18 cellular contexts compared by ENCODE assay signal in genomic region chr1:241821363-241821762, GRCh38. TPM values are rescaled to one million over a fixed set of nuclear protein-coding genes. Genes with fewer than 3 reads are reported as not detected.
DNase-seq lines count a peak whose midpoint lies in the region; ATAC-seq, FAIRE-seq and TF ChIP-seq lines count a peak whose summit lies in the region.
"Had no signal": no experiment of that assay in that cellular context is flagged by ENCODE, and none has a peak within 500 bp of the region (broad histone marks: within the 10 kb centered on the region; RNA-seq: fewer than 3 reads in every experiment).

No MANE protein-coding gene starts in this region.

- H3K36me3 ChIP-seq in bronchial epithelial cell (ENCODE audit: control insufficient read depth, insufficient read depth, low read length) (no peaks in the 10 kb centered on the region), upper lobe of left lung (no peaks in the 10 kb centered on the region)
- H3K36me3 ChIP-seq: adrenal gland, MG63, pancreas, SJSA1 had no signal

- TF ChIP-seq EP300 in upper lobe of left lung (IDR thresholded peaks at IDR 0.05) = no peak

- no peaks in the 10 kb centered on the region for H3K4me1 ChIP-seq in upper lobe of left lung
- H3K4me1 ChIP-seq: adrenal gland, pancreas had no signal

- H3K4me3 ChIP-seq in bronchial epithelial cell (ENCODE audit: low read depth, low read length) = no peak overlapping the region
- no peak overlapping the region for H3K4me3 ChIP-seq in upper lobe of left lung
- H3K4me3 ChIP-seq: adrenal gland, MG63, pancreas, SJSA1 had no signal

- 85 to 87% methylated on average over 4 of the region's 4 CpGs for WGBS in upper lobe of left lung, 2 donors

- DNase-seq in EH (ENCODE audit: low read depth) (peak; percentile 82), MV-4-11 (lab: John Stamatoyannopoulos, UW) (peak; percentile 83), bronchial epithelial cell (ENCODE audit: low read depth) (peak; percentile 35), renal cortical epithelial cell (ENCODE audit: low read depth) (peak; percentile 19), upper lobe of left lung (no peak)
- no peak for DNase-seq in activated effector memory CD4-positive, alpha-beta T cell treated with anti-CD3 and anti-CD28 coated beads, Interleukin-2, amount 50 U/mL, for 16 hours
- DNase-seq: activated CD8-positive, alpha-beta memory T cell treated with anti-CD3 and anti-CD28 coated beads, Interleukin-2, amount 10 ng/mL, durations not matched to agents 7 days and 5 days; adrenal gland; CD4-positive, alpha-beta memory T cell; DMS79; MG63; naive B cell; NCI-H2029; NCI-H510A; pancreas had no signal

- TF ChIP-seq POLR2A in upper lobe of left lung (IDR thresholded peaks at IDR 0.05) = no peak

- no peaks in the 10 kb centered on the region for H3K9me3 ChIP-seq in upper lobe of left lung
- H3K9me3 ChIP-seq: adrenal gland, MG63, pancreas, SJSA1 had no signal

- H3K27ac ChIP-seq in upper lobe of left lung = no peak overlapping the region
- H3K27ac ChIP-seq: adrenal gland, pancreas, SJSA1 had no signal

- FAIRE-seq in bronchial epithelial cell (lab: Jason Lieb, UNC) = no peak
- FAIRE-seq: endometrium, pancreas had no signal

- no peak for ATAC-seq in activated CD4-positive, CD25-positive, alpha-beta regulatory T cell treated with anti-CD3 and anti-CD28 coated beads, Interleukin-2, amount 50 U/mL, for 24 hours
- no peak for ATAC-seq in upper lobe of left lung (ENCODE audit: low FRiP score in 2 of 2)
- ATAC-seq: activated CD8-positive, alpha-beta memory T cell treated with anti-CD3 and anti-CD28 coated beads, Interleukin-2, amount 10 ng/mL, durations not matched to agents 7 days and 5 days; pancreas had no signal

- H3K27me3 ChIP-seq in bronchial epithelial cell (ENCODE audit: control insufficient read depth, insufficient read depth, low read length) = no peaks in the 10 kb centered on the region
- H3K27me3 ChIP-seq in upper lobe of left lung = no peaks in the 10 kb centered on the region
- H3K27me3 ChIP-seq: adrenal gland, MG63, pancreas, SJSA1 had no signal

- no peak for TF ChIP-seq CTCF in bronchial epithelial cell (IDR thresholded peaks at IDR 0.05; ENCODE audit: insufficient read depth, low read length, severe bottlenecking)
- no peak for TF ChIP-seq CTCF in upper lobe of left lung (IDR thresholded peaks at IDR 0.05)

RNA-seq across cellular contexts. Expression of gene EXO1, which starts 26.6 kb away (rescaled TPM):
- total RNA-seq in bronchial epithelial cell (0.53 and 0.90 TPM in 2 replicates), renal cortical epithelial cell (1.8 and 7.5 TPM in 2 replicates), upper lobe of left lung (1 to 10 TPM in 3 of 6 donors, under 1 TPM in 2, not detected in 1; 0.59 to 4.3 (median 1.8) TPM)

Comparison
In these comparisons a context has a peak if more than half of its experiments do, and no peak if none do; other contexts are left out.
1. DNase-seq: peak in EH (single experiment), MV-4-11 (single experiment), bronchial epithelial cell (single experiment) and renal cortical epithelial cell (single experiment); none in activated effector memory CD4-positive, alpha-beta T cell treated with anti-CD3 and anti-CD28 coated beads, Interleukin-2, amount 50 U/mL, for 16 hours (single experiment) and upper lobe of left lung (0 of 2).